Comparison of ENCODE assay signal across 26 cellular contexts in the genomic region with DNA sequence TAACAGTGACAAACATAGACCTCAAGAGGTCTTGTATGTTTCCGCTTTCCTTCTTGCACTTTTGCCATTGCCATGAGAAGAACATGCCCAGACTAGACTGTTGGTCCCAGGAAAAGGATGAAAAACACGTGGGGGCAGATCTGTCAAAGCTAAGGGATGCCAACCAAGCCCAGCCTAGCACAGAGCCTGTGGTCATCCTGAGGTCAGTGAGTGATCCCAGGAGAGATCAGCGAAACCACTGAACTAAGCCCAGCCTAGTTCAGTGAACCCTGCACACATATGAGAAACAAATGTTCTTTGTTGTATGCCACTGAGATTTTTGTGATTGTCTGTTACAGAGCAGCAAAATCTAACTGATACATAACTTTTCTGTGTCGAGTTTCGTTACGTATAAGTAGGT.
DNase-seq lines count a peak whose midpoint lies in the region; ATAC-seq, FAIRE-seq and TF ChIP-seq lines count a peak whose summit lies in the region.
"Had no signal": no experiment of that assay in that cellular context is flagged by ENCODE, and none has a peak within 500 bp of the region (broad histone marks: within the 10 kb centered on the region; RNA-seq: fewer than 3 reads in every experiment).

No MANE protein-coding gene starts in this region.

- H3K27me3 ChIP-seq in GM23338 (ENCODE audit: insufficient read depth) (no peaks in the 10 kb centered on the region), smooth muscle cell (ENCODE audit: low read depth) (no peaks in the 10 kb centered on the region), right atrium auricular region (no peaks in the 10 kb centered on the region)
- H3K27me3 ChIP-seq: ascending aorta, colonic mucosa, hepatocyte had no signal

- intact Hi-C loops in Calu3 (cut with micrococcal nuclease; ENCODE audit: unreplicated experiment): no loop called here

- no peaks in the 10 kb centered on the region for H3K9me3 ChIP-seq in smooth muscle cell (replicated peaks; ENCODE audit: low read depth)
- no peaks in the 10 kb centered on the region for H3K9me3 ChIP-seq in right atrium auricular region
- H3K9me3 ChIP-seq: ascending aorta, colonic mucosa, mucosa of descending colon had no signal

- H3K4me1 ChIP-seq in GM23338 (ENCODE audit: insufficient read depth) (no peaks in the 10 kb centered on the region; the same call in 1 of the 2 replicates), smooth muscle cell (ENCODE audit: low read depth) (no peaks in the 10 kb centered on the region), right atrium auricular region (no peaks in the 10 kb centered on the region)
- H3K4me1 ChIP-seq: ascending aorta, colonic mucosa had no signal

- H3K9me3 Mint-ChIP-seq in Calu3 (ENCODE audit: low read depth, unreplicated experiment) (no peaks in the 10 kb centered on the region), GM23338 (no peaks in the 10 kb centered on the region), glutamatergic neuron (ENCODE audit: unreplicated experiment) (no peaks in the 10 kb centered on the region)
- peaks cover 0 to 2% of the 10 kb centered on the region in 2 donors for H3K9me3 Mint-ChIP-seq in effector memory CD8-positive, alpha-beta T cell
- H3K9me3 Mint-ChIP-seq: T-helper 1 cell treated with Interleukin-12 subunit alpha and Interleukin-12 subunit beta and Interleukin-4 antibody, amounts not matched to agents 30 μg/mL and 1 μg/mL, for 36 hours had no signal

- no peak overlapping the region for H3K9ac ChIP-seq in smooth muscle cell (ENCODE audit: low read depth)
- H3K9ac ChIP-seq: GM23248 had no signal

- H3K4me1 Mint-ChIP-seq in Calu3 (ENCODE audit: low read depth, unreplicated experiment): no peaks in the 10 kb centered on the region
- peaks cover 14% of the 10 kb centered on the region; the same call in 2 of the 3 replicates for H3K4me1 Mint-ChIP-seq in GM23338
- peaks cover 8% of the 10 kb centered on the region for H3K4me1 Mint-ChIP-seq in glutamatergic neuron (ENCODE audit: low read depth, unreplicated experiment)
- H3K4me1 Mint-ChIP-seq in effector memory CD8-positive, alpha-beta T cell (ENCODE audit: low read depth in 2 of 2): no peaks in the 10 kb centered on the region
- H3K4me1 Mint-ChIP-seq: activated CD8-positive, alpha-beta memory T cell treated with anti-CD3 and anti-CD28 coated beads, Interleukin-2, amount 10 ng/mL, durations not matched to agents 7 days and 5 days; stimulated activated effector memory CD8-positive, alpha-beta T cell treated with anti-CD3 and anti-CD28 coated beads, Interleukin-12 subunit alpha, Interleukin-12 subunit beta, amount 100 ng/mL, for 72 hours had no signal

- H3F3A ChIP-seq in GM23338 (replicated peaks; ENCODE audit: low read depth) (no peaks in the 10 kb centered on the region), smooth muscle cell (ENCODE audit: low read depth) (no peaks in the 10 kb centered on the region)

- H4K20me1 ChIP-seq in GM23338 (replicated peaks; ENCODE audit: insufficient read depth) (0 out of 2 replicates have a peak, but pooled peaks cover 2% of the 10 kb centered on the region), smooth muscle cell (ENCODE audit: low read depth) (no peaks in the 10 kb centered on the region)

- H3K9me2 ChIP-seq in GM23338 (ENCODE audit: insufficient read depth): no peaks in the 10 kb centered on the region

- 72% methylated on average over 6 of the region's 6 CpGs for WGBS in smooth muscle cell (ENCODE audit: low lambda C conversion rate)

- H3K27ac Mint-ChIP-seq in Calu3 (ENCODE audit: unreplicated experiment) (no peak overlapping the region), GM23338 (peak overlapping the region; percentile 8; the same call in 1 of the 2 replicates), glutamatergic neuron (ENCODE audit: unreplicated experiment) (peak overlapping the region; percentile 63)
- H3K27ac Mint-ChIP-seq in effector memory CD8-positive, alpha-beta T cell: no peak overlapping the region
- H3K27ac Mint-ChIP-seq: activated CD8-positive, alpha-beta memory T cell treated with anti-CD3 and anti-CD28 coated beads, Interleukin-2, amount 10 ng/mL, durations not matched to agents 7 days and 5 days; stimulated activated effector memory CD8-positive, alpha-beta T cell treated with anti-CD3 and anti-CD28 coated beads, Interleukin-12 subunit alpha, Interleukin-12 subunit beta, amount 100 ng/mL, for 72 hours; T-helper 1 cell treated with Interleukin-12 subunit alpha and Interleukin-12 subunit beta and Interleukin-4 antibody, amounts not matched to agents 30 μg/mL and 1 μg/mL, for 36 hours; type B pancreatic cell had no signal

- H3K4me3 ChIP-seq in GM23338: no peak overlapping the region
- no peak overlapping the region for H3K4me3 ChIP-seq in smooth muscle cell
- H3K4me3 ChIP-seq in right atrium auricular region: no peak overlapping the region
- H3K4me3 ChIP-seq: ascending aorta, colonic mucosa, GM23248, hepatocyte, mucosa of descending colon had no signal

- H3K36me3 Mint-ChIP-seq in Calu3 (ENCODE audit: insufficient read depth, unreplicated experiment) (no peaks in the 10 kb centered on the region), GM23338 (ENCODE audit: low read depth) (no peaks in the 10 kb centered on the region), glutamatergic neuron (ENCODE audit: unreplicated experiment) (no peaks in the 10 kb centered on the region)
- H3K36me3 Mint-ChIP-seq in effector memory CD8-positive, alpha-beta T cell (ENCODE audit: insufficient read depth): no peaks in the 10 kb centered on the region
- H3K36me3 Mint-ChIP-seq: activated CD8-positive, alpha-beta memory T cell treated with anti-CD3 and anti-CD28 coated beads, Interleukin-2, amount 10 ng/mL, durations not matched to agents 7 days and 5 days; stimulated activated effector memory CD8-positive, alpha-beta T cell treated with anti-CD3 and anti-CD28 coated beads, Interleukin-12 subunit alpha, Interleukin-12 subunit beta, amount 100 ng/mL, for 72 hours; type B pancreatic cell had no signal

- FAIRE-seq in RCC 7860 (lab: Jason Lieb, UNC): peak; percentile 22

- no peak overlapping the region for H2AFZ ChIP-seq in GM23338
- no peak overlapping the region for H2AFZ ChIP-seq in smooth muscle cell (ENCODE audit: low read depth)
- H2AFZ ChIP-seq: GM23248, hepatocyte had no signal

- H3K79me2 ChIP-seq in GM23338 (replicated peaks; ENCODE audit: insufficient read depth): peaks cover 25% of the 10 kb centered on the region
- H3K79me2 ChIP-seq in smooth muscle cell (ENCODE audit: low read depth): no peaks in the 10 kb centered on the region
- H3K79me2 ChIP-seq: hepatocyte had no signal

- H3K36me3 ChIP-seq in GM23338 (ENCODE audit: insufficient read depth) (no peaks in the 10 kb centered on the region), smooth muscle cell (ENCODE audit: low read depth) (no peaks in the 10 kb centered on the region), right atrium auricular region (no peaks in the 10 kb centered on the region)
- H3K36me3 ChIP-seq: ascending aorta, colonic mucosa had no signal

- CTCF ChIA-PET in Calu3 (lab: Charles Lee): no interaction called here

- no TSS peak for BruUV-seq in Calu3 (replicated peaks; lab: Mats Ljungman, UMichigan)

- ATAC-seq in GM23338: peak; percentile 40; the same call in 2 of the 3 replicates
- no peak for ATAC-seq in effector memory CD8-positive, alpha-beta T cell (replicated peaks)
- ATAC-seq: activated CD8-positive, alpha-beta memory T cell treated with anti-CD3 and anti-CD28 coated beads, Interleukin-2, amount 10 ng/mL, durations not matched to agents 7 days and 5 days; left cardiac atrium; mucosa of descending colon; Right ventricle myocardium inferior; stimulated activated effector memory CD8-positive, alpha-beta T cell treated with anti-CD3 and anti-CD28 coated beads, Interleukin-12 subunit alpha, Interleukin-12 subunit beta, amount 100 ng/mL, for 72 hours had no signal

- DNase-seq in Calu3: peak; percentile 2
- no peak for DNase-seq in GM23338 (ENCODE audit: low spot score)
- peak; percentile 13 for DNase-seq in RCC 7860 (ENCODE audit: low spot score)
- DNase-seq in glutamatergic neuron: peak; percentile 26
- no peak for DNase-seq in smooth muscle cell (lab: John Stamatoyannopoulos, UW; ENCODE audit: unreplicated experiment)
- DNase-seq in effector memory CD8-positive, alpha-beta T cell: no peak
- no peak for DNase-seq in putamen (ENCODE audit: low spot score)
- DNase-seq in right atrium auricular region (ENCODE audit: low spot score): no peak
- DNase-seq: activated CD8-positive, alpha-beta memory T cell treated with anti-CD3 and anti-CD28 coated beads, Interleukin-2, amount 10 ng/mL, durations not matched to agents 7 days and 5 days; activated naive CD4-positive, alpha-beta T cell; colonic mucosa; KG1; left cardiac atrium; mucosa of descending colon; NCI-H1105 treated with DMSO at 0.1 percent for 48 hours; NCI-H2171 treated with DMSO at 0.1 percent for 48 hours; nucleus accumbens had no signal

- no peak overlapping the region for H3K4me3 Mint-ChIP-seq in Calu3 (ENCODE audit: low read depth, unreplicated experiment)
- no peak overlapping the region for H3K4me3 Mint-ChIP-seq in GM23338
- H3K4me3 Mint-ChIP-seq in glutamatergic neuron (ENCODE audit: unreplicated experiment): no peak overlapping the region
- H3K4me3 Mint-ChIP-seq in effector memory CD8-positive, alpha-beta T cell: no peak overlapping the region
- H3K4me3 Mint-ChIP-seq: activated CD8-positive, alpha-beta memory T cell treated with anti-CD3 and anti-CD28 coated beads, Interleukin-2, amount 10 ng/mL, durations not matched to agents 7 days and 5 days; stimulated activated effector memory CD8-positive, alpha-beta T cell treated with anti-CD3 and anti-CD28 coated beads, Interleukin-12 subunit alpha, Interleukin-12 subunit beta, amount 100 ng/mL, for 72 hours; T-helper 1 cell treated with Interleukin-12 subunit alpha and Interleukin-12 subunit beta and Interleukin-4 antibody, amounts not matched to agents 30 μg/mL and 1 μg/mL, for 36 hours; type B pancreatic cell had no signal

- H3K4me2 ChIP-seq in GM23338 (no peak overlapping the region), smooth muscle cell (no peak overlapping the region)
- H3K4me2 ChIP-seq: hepatocyte had no signal

- H3K27me3 Mint-ChIP-seq in Calu3 (ENCODE audit: unreplicated experiment): no peaks in the 10 kb centered on the region
- H3K27me3 Mint-ChIP-seq in GM23338 (ENCODE audit: insufficient read depth, low read depth, poor library complexity): peaks cover 3% of the 10 kb centered on the region
- H3K27me3 Mint-ChIP-seq in glutamatergic neuron (ENCODE audit: unreplicated experiment): no peaks in the 10 kb centered on the region
- H3K27me3 Mint-ChIP-seq in effector memory CD8-positive, alpha-beta T cell: no peaks in the 10 kb centered on the region
- H3K27me3 Mint-ChIP-seq: activated CD8-positive, alpha-beta memory T cell treated with anti-CD3 and anti-CD28 coated beads, Interleukin-2, amount 10 ng/mL, durations not matched to agents 7 days and 5 days; type B pancreatic cell had no signal

- H3K27ac ChIP-seq in GM23338 (ENCODE audit: low read depth) (no peak overlapping the region), smooth muscle cell (ENCODE audit: low read depth) (no peak overlapping the region), right atrium auricular region (no peak overlapping the region)
- H3K27ac ChIP-seq: ascending aorta, colonic mucosa, epithelial cell of prostate, GM23248, hepatocyte, HL-60 had no signal

- TF ChIP-seq CTCF in Calu3 (IDR thresholded peaks at IDR 0.05; ENCODE audit: unreplicated experiment) (no peak), GM23338 (conservative IDR thresholded peaks at IDR 0.05; ENCODE audit: low read depth in 2 of 2) (no peak), glutamatergic neuron (IDR thresholded peaks at IDR 0.05; ENCODE audit: partially characterized antibody, unreplicated experiment) (no peak), smooth muscle cell (IDR thresholded peaks at IDR 0.05; ENCODE audit: borderline replicate concordance, insufficient read depth, poor library complexity, severe bottlenecking) (no peak), right atrium auricular region (IDR thresholded peaks at IDR 0.05) (no peak)

Comparison
In these comparisons a context has a peak if more than half of its experiments do, and no peak if none do; other contexts are left out.
1. DNase-seq: peak in Calu3 (single experiment), RCC 7860 (single experiment) and glutamatergic neuron (single experiment); none in GM23338 (single experiment), smooth muscle cell (single experiment), effector memory CD8-positive, alpha-beta T cell (0 of 3), putamen (single experiment) and right atrium auricular region (single experiment).
2. H3K27ac Mint-ChIP-seq: peak in GM23338 (single experiment) and glutamatergic neuron (single experiment); none in Calu3 (single experiment) and effector memory CD8-positive, alpha-beta T cell (0 of 2).